ENCODE assay signal across 16 cellular contexts in the genomic region with DNA sequence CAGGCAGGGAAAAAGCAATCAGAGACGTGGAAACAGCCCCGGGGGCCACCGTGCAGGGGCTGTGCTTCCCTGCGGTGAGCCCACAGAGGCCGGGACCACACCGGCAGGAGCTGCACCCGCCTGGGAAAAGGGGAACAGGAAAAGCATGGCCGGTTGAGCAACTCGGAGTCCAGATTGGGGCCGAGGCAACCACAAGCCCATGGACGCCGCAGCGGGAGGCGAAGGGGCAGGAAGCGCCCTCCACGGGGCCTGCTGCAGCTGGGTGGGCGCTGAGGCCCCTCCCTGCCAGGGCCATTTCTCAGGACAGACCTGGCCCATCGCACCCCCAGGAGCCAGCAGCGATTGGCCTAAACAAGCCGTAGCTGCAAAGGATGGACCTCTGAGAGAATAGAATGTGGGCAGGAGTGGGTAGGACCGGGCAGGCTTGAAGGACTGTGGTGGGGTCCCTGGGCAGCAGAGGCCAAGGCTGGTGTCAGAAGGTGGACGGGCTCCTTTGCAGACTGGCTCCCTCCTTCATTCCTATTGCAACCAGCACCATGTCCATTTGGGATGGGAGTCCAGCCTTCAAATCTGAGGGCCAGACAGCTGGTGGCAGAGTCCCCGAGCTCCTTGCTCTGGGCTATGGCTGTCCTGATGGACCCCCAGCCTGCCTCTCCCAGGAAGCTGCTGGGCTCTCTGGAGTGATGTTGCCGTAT. TPM values are rescaled to one million over a fixed set of nuclear protein-coding genes. Genes with fewer than 3 reads are reported as not detected.
DNase-seq lines count a peak whose midpoint lies in the region; ATAC-seq, FAIRE-seq and TF ChIP-seq lines count a peak whose summit lies in the region.
"Had no signal": no experiment of that assay in that cellular context is flagged by ENCODE, and none has a peak within 500 bp of the region (broad histone marks: within the 10 kb centered on the region; RNA-seq: fewer than 3 reads in every experiment).

No MANE protein-coding gene starts in this region.

- no peaks in the 10 kb centered on the region for H3K27me3 ChIP-seq in right lobe of liver
- H3K27me3 ChIP-seq: vagina had no signal

- no peaks in the 10 kb centered on the region for H3K36me3 ChIP-seq in right lobe of liver
- H3K36me3 ChIP-seq: vagina had no signal

- FAIRE-seq in frontal cortex (lab: Jason Lieb, UNC), result no peak
- FAIRE-seq: astrocyte had no signal

- H3K9me3 ChIP-seq in right lobe of liver, result no peaks in the 10 kb centered on the region
- H3K9me3 ChIP-seq: vagina had no signal

- WGBS in right lobe of liver (ENCODE audit: insufficient coverage, low coverage, low lambda C conversion rate, missing lambda C conversion rate), result 42% methylated on average over 7 of the region's 24 CpGs

- peak overlapping the region in 1 of 2 donors; percentile 56 for H3K4me3 Mint-ChIP-seq in stimulated activated naive CD8-positive, alpha-beta T cell treated with anti-CD3 and anti-CD28 coated beads, Interleukin-15, amount 100 ng/mL, for 72 hours
- H3K4me3 Mint-ChIP-seq in activated naive CD8-positive, alpha-beta T cell treated with anti-CD3 and anti-CD28 coated beads, Interleukin-2, amount 50 U/mL, for 24 hours, result peak overlapping the region; percentile 38

- H3K4me1 ChIP-seq in right lobe of liver, result no peaks in the 10 kb centered on the region
- H3K4me1 ChIP-seq: vagina had no signal

- intact Hi-C loops in right lobe of liver (cut with DNase I), result no loop called here

- no peak for DNase-seq in stimulated activated naive CD8-positive, alpha-beta T cell treated with anti-CD3 and anti-CD28 coated beads, Interleukin-15, Interleukin-2, amounts not matched to agents 100 U/mL and 50 U/mL, for 24 hours
- DNase-seq in stimulated activated naive CD8-positive, alpha-beta T cell treated with anti-CD3 and anti-CD28 coated beads, Interleukin-15, amount 100 ng/mL, for 72 hours, result no peak
- DNase-seq in activated naive CD8-positive, alpha-beta T cell treated with anti-CD3 and anti-CD28 coated beads, Interleukin-2, amount 50 U/mL, for 24 hours, result no peak
- DNase-seq in right lobe of liver (peak in 1 of 3 donors; percentile 52), frontal cortex (ENCODE audit: low spot score in 2 of 2) (no peak), cerebellar nuclear complex (lab: John Stamatoyannopoulos, UW) (no peak)
- DNase-seq in activated CD4-positive, alpha-beta T cell treated with anti-CD3 and anti-CD28 coated beads for 1 hour, result no peak
- DNase-seq in stimulated activated CD4-positive, alpha-beta T cell treated with anti-CD3 and anti-CD28 coated beads, Interleukin-15, amount 100 ng/mL, for 24 hours, result no peak
- DNase-seq: ACHN; DMS153; NCI-H1105 treated with DMSO at 0.1 percent for 48 hours; NCI-H510A; stimulated activated CD8-positive, alpha-beta memory T cell treated with anti-CD3 and anti-CD28 coated beads, Interleukin-4, amount 100 ng/mL, for 48 hours had no signal

- ATAC-seq in stimulated activated naive CD8-positive, alpha-beta T cell treated with anti-CD3 and anti-CD28 coated beads, Interleukin-15, Interleukin-2, amounts not matched to agents 100 U/mL and 50 U/mL, for 24 hours, result peak; percentile 38
- ATAC-seq in stimulated activated naive CD8-positive, alpha-beta T cell treated with anti-CD3 and anti-CD28 coated beads, Interleukin-15, amount 100 ng/mL, for 72 hours, result no peak
- ATAC-seq in activated naive CD8-positive, alpha-beta T cell treated with anti-CD3 and anti-CD28 coated beads, Interleukin-2, amount 50 U/mL, for 24 hours, result no peak
- peak; percentile 33 to 70 (median 58) for ATAC-seq in right lobe of liver

- TF ChIP-seq POLR2A in right lobe of liver (IDR thresholded peaks at IDR 0.05), result no peak

- no peak overlapping the region for H3K4me3 ChIP-seq in right lobe of liver
- H3K4me3 ChIP-seq: vagina had no signal

- peaks cover 74% of the 10 kb centered on the region for H3K27me3 Mint-ChIP-seq in stimulated activated naive CD8-positive, alpha-beta T cell treated with anti-CD3 and anti-CD28 coated beads, Interleukin-15, amount 100 ng/mL, for 72 hours
- H3K27me3 Mint-ChIP-seq in activated naive CD8-positive, alpha-beta T cell treated with anti-CD3 and anti-CD28 coated beads, Interleukin-2, amount 50 U/mL, for 24 hours, result peaks cover 32% of the 10 kb centered on the region

- H3K27ac ChIP-seq in right lobe of liver, result no peak overlapping the region
- H3K27ac ChIP-seq: vagina, VCaP had no signal

- peaks cover 16% of the 10 kb centered on the region for H3K4me1 Mint-ChIP-seq in stimulated activated naive CD8-positive, alpha-beta T cell treated with anti-CD3 and anti-CD28 coated beads, Interleukin-15, amount 100 ng/mL, for 72 hours
- peaks cover 14% of the 10 kb centered on the region for H3K4me1 Mint-ChIP-seq in activated naive CD8-positive, alpha-beta T cell treated with anti-CD3 and anti-CD28 coated beads, Interleukin-2, amount 50 U/mL, for 24 hours

- peaks cover 5 to 15% of the 10 kb centered on the region in 2 donors for H3K9me3 Mint-ChIP-seq in stimulated activated naive CD8-positive, alpha-beta T cell treated with anti-CD3 and anti-CD28 coated beads, Interleukin-15, amount 100 ng/mL, for 72 hours
- no peaks in the 10 kb centered on the region for H3K9me3 Mint-ChIP-seq in activated naive CD8-positive, alpha-beta T cell treated with anti-CD3 and anti-CD28 coated beads, Interleukin-2, amount 50 U/mL, for 24 hours

- TF ChIP-seq CTCF in right lobe of liver (IDR thresholded peaks at IDR 0.05), result no peak

- no peak overlapping the region for H3K27ac Mint-ChIP-seq in stimulated activated naive CD8-positive, alpha-beta T cell treated with anti-CD3 and anti-CD28 coated beads, Interleukin-15, amount 100 ng/mL, for 72 hours
- no peak overlapping the region for H3K27ac Mint-ChIP-seq in activated naive CD8-positive, alpha-beta T cell treated with anti-CD3 and anti-CD28 coated beads, Interleukin-2, amount 50 U/mL, for 24 hours

- H3K36me3 Mint-ChIP-seq in activated naive CD8-positive, alpha-beta T cell treated with anti-CD3 and anti-CD28 coated beads, Interleukin-2, amount 50 U/mL, for 24 hours (ENCODE audit: low read depth), result no peaks in the 10 kb centered on the region

RNA-seq across cellular contexts. Expression of gene COX4I1, which starts 30.4 kb away (rescaled TPM):
- total RNA-seq in right lobe of liver (100 to 1,000 TPM; 247 to 417 (median 303) TPM), frontal cortex (228 TPM)

RNA-seq across cellular contexts. Expression of gene EMC8, which starts 30.6 kb away (rescaled TPM):
- total RNA-seq in right lobe of liver (10 to 100 TPM in 5 of 6 experiments, 1 to 10 TPM in 1; 9.2 to 22.4 (median 12.1) TPM), frontal cortex (16.3 TPM)

Comparison
In these comparisons a context has a peak if more than half of its experiments do, and no peak if none do; other contexts are left out.
1. ATAC-seq: peak in stimulated activated naive CD8-positive, alpha-beta T cell treated with anti-CD3 and anti-CD28 coated beads, Interleukin-15, Interleukin-2, amounts not matched to agents 100 U/mL and 50 U/mL, for 24 hours (single experiment) and right lobe of liver (4 of 4); none in stimulated activated naive CD8-positive, alpha-beta T cell treated with anti-CD3 and anti-CD28 coated beads, Interleukin-15, amount 100 ng/mL, for 72 hours (single experiment) and activated naive CD8-positive, alpha-beta T cell treated with anti-CD3 and anti-CD28 coated beads, Interleukin-2, amount 50 U/mL, for 24 hours (single experiment).